Comparison of ENCODE assay signal across 1 cellular context in the genomic region with DNA sequence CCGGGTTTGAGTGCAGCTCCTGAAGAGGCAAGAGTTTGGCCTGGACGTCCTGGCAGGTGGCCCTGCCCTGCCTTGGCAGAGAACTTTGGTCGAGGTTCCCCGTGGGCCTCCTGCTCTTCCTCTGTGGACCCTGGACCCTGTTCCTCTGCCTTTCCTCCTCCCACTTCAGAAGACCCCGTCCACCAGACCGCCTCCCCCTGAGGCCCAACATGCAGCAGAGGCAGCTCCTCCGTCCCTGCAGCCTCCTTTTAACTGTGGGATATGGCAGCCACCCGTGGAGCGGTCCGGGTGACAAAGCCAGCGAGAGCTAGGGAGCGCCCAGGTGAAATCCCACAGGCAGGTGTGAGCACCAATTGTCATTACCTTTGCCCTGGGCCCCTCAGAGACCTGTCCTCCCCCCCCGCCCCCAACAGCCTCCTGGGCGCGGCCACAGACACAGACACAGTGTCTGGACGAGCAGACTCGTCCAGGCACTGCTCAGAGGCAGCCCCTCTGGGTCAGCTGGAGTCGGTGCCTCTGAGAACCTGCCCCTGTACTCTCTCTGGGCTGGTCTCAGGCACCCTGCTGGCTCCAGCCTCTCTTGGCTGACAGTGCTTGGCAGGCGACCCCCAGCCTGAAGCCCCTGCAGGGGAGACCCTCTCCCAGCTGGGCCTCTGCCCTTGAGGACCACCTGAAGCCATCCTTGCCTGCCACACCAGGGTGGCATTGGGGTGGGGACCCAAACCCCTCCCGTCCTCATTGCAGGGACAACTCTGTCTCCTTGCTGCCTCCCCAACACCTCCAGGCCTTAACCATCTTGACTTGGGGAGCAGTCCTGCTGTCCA.
A peak's percentile ranks its signal among the peaks of the same experiment; 100 is the strongest.
TF ChIP-seq lines count a peak whose summit lies in the region.

No MANE protein-coding gene starts in this region.

TF ChIP-seq in K562, 482 proteins besides CTCF, POLR2A, EP300 and RAD21:
- TF ChIP-seq ETV1 (tag; conservative IDR thresholded peaks at IDR 0.05; ENCODE audit: low read depth) (no peak), E2F4 (CRISPR knock-in tag; IDR thresholded peaks at IDR 0.05; ENCODE audit: low read depth) (no peak), SIN3B (IDR thresholded peaks at IDR 0.05; ENCODE audit: low read depth) (no peak), TRIM28 (IDR thresholded peaks at IDR 0.05) (no peak)
- TF ChIP-seq, protein P1, sequence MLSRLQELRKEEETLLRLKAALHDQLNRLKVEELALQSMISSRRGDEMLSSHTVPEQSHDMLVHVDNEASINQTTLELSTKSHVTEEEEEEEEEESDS (CRISPR knock-in tag; IDR thresholded peaks at IDR 0.05), result no peak
- TF ChIP-seq, protein P2, sequence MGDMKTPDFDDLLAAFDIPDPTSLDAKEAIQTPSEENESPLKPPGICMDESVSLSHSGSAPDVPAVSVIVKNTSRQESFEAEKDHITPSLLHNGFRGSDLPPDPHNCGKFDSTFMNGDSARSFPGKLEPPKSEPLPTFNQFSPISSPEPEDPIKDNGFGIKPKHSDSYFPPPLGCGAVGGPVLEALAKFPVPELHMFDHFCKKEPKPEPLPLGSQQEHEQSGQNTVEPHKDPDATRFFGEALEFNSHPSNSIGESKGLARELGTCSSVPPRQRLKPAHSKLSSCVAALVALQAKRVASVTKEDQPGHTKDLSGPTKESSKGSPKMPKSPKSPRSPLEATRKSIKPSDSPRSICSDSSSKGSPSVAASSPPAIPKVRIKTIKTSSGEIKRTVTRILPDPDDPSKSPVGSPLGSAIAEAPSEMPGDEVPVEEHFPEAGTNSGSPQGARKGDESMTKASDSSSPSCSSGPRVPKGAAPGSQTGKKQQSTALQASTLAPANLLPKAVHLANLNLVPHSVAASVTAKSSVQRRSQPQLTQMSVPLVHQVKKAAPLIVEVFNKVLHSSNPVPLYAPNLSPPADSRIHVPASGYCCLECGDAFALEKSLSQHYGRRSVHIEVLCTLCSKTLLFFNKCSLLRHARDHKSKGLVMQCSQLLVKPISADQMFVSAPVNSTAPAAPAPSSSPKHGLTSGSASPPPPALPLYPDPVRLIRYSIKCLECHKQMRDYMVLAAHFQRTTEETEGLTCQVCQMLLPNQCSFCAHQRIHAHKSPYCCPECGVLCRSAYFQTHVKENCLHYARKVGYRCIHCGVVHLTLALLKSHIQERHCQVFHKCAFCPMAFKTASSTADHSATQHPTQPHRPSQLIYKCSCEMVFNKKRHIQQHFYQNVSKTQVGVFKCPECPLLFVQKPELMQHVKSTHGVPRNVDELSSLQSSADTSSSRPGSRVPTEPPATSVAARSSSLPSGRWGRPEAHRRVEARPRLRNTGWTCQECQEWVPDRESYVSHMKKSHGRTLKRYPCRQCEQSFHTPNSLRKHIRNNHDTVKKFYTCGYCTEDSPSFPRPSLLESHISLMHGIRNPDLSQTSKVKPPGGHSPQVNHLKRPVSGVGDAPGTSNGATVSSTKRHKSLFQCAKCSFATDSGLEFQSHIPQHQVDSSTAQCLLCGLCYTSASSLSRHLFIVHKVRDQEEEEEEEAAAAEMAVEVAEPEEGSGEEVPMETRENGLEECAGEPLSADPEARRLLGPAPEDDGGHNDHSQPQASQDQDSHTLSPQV (IDR thresholded peaks at IDR 0.05), result 0 out of 2 replicates have a peak, but pooled peaks have one; percentile 9
TF ChIP-seq in K562: peak in this region for 1.
